ENCODE assay signal across 25 cellular contexts in the genomic region with DNA sequence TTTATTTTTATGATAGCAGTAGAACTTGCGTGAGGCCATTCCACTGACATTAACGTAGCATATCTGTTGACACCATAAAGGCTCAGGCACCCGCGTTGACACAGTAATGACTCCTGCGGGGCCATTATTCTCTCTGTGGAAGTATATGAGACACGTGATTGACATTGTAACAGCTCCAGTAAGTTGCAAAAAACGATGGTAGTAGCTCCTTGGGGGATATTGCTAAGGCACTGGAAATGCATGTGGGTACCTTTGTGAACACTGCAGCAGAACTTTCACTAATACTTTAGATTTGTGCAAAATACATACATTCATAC.
"Had no signal": no experiment of that assay in that cellular context is flagged by ENCODE, and none has a peak within 500 bp of the region (broad histone marks: within the 10 kb centered on the region; RNA-seq: fewer than 3 reads in every experiment).

No MANE protein-coding gene starts in this region.

- H3K27me3 ChIP-seq: brain microvascular endothelial cell, esophagus muscularis mucosa, foreskin keratinocyte, heart right ventricle, spleen, suprapubic skin, tibial nerve had no signal

- H3K4me3 ChIP-seq: esophagus muscularis mucosa, heart right ventricle, spleen, suprapubic skin, tibial nerve had no signal

- H3K4me1 ChIP-seq: esophagus muscularis mucosa, foreskin keratinocyte, heart right ventricle, spleen, suprapubic skin, tibial nerve had no signal

- H3K27me3 Mint-ChIP-seq: activated CD4-positive, alpha-beta T cell treated with anti-CD3 and anti-CD28 coated beads, Interleukin-2, amount 10 ng/mL, durations not matched to agents 7 days and 5 days; activated CD8-positive, alpha-beta T cell treated with anti-CD3 and anti-CD28 coated beads for 36 hours; activated T-helper 17 cell treated with anti-CD3 and anti-CD28 coated beads, Interleukin-2, amount 50 U/mL, for 72 hours; naive B cell; T-helper 17 cell had no signal

- DNase-seq: activated CD4-positive, alpha-beta T cell treated with anti-CD3 and anti-CD28 coated beads for 1 hour; activated CD4-positive, alpha-beta T cell treated with anti-CD3 and anti-CD28 coated beads, Interleukin-2, amount 10 ng/mL, durations not matched to agents 7 days and 5 days; activated CD8-positive, alpha-beta T cell treated with anti-CD3 and anti-CD28 coated beads for 36 hours; activated gamma-delta T cell treated with Interleukin-2 at 50 U/mL for 16 hours; activated naive CD4-positive, alpha-beta T cell treated with anti-CD3 and anti-CD28 coated beads, Interleukin-2, amount 50 U/mL, for 16 hours; activated T-cell treated with anti-CD3 and anti-CD28 coated beads, Interleukin-2, amount 50 U/mL, for 4 hours; amniotic stem cell; brain microvascular endothelial cell; caudate nucleus; cortex of kidney; foreskin keratinocyte; heart right ventricle; mammary epithelial cell; naive B cell; posterior cingulate gyrus; right cardiac atrium; spleen; stimulated activated naive CD4-positive, alpha-beta T cell; T-helper 17 cell; T1000 had no signal

- H3K27ac ChIP-seq: brain microvascular endothelial cell, esophagus muscularis mucosa, foreskin keratinocyte, heart right ventricle, suprapubic skin, tibial nerve had no signal

- H3K4me1 Mint-ChIP-seq: activated CD4-positive, alpha-beta T cell treated with anti-CD3 and anti-CD28 coated beads, Interleukin-2, amount 10 ng/mL, durations not matched to agents 7 days and 5 days; activated T-helper 17 cell treated with anti-CD3 and anti-CD28 coated beads, Interleukin-2, amount 50 U/mL, for 72 hours; naive B cell; T-helper 17 cell had no signal

- H3K9me3 ChIP-seq: esophagus muscularis mucosa, suprapubic skin, tibial nerve had no signal

- H3K27ac Mint-ChIP-seq: activated CD4-positive, alpha-beta T cell treated with anti-CD3 and anti-CD28 coated beads, Interleukin-2, amount 10 ng/mL, durations not matched to agents 7 days and 5 days; activated CD8-positive, alpha-beta T cell treated with anti-CD3 and anti-CD28 coated beads for 36 hours; activated T-helper 17 cell treated with anti-CD3 and anti-CD28 coated beads, Interleukin-2, amount 50 U/mL, for 72 hours; T-helper 17 cell had no signal

- H3K36me3 Mint-ChIP-seq: naive B cell had no signal

- H3K36me3 ChIP-seq: brain microvascular endothelial cell, esophagus muscularis mucosa, heart right ventricle, spleen, suprapubic skin, tibial nerve had no signal

- H3K4me3 Mint-ChIP-seq: activated CD4-positive, alpha-beta T cell treated with anti-CD3 and anti-CD28 coated beads, Interleukin-2, amount 10 ng/mL, durations not matched to agents 7 days and 5 days; activated CD8-positive, alpha-beta T cell treated with anti-CD3 and anti-CD28 coated beads for 36 hours; activated T-cell treated with anti-CD3 and anti-CD28 coated beads, Interleukin-2, amount 50 U/mL, for 4 hours; activated T-helper 17 cell treated with anti-CD3 and anti-CD28 coated beads, Interleukin-2, amount 50 U/mL, for 72 hours; naive B cell; neural crest cell; T-helper 17 cell had no signal
